Comparison of ENCODE assay signal across 8 cellular contexts in the genomic region with DNA sequence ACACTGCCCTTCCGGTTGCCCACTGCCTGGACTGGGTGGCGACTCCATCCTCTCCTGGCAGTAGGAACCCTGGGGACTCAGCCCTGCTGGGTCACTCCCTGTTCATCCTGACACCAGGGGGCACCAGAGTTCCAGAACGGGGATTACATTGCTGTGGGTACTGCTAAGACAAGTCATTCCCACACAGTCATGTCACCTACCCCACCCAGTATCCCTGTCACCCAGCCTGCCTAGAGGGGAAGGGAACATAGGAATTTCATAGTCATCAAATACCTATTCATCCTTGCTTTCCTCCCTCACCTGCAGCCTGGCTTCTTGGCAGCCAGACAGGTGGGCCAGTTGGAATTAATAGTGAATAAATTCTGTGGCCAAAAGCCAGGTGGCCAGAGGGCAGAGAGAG. TPM values are rescaled to one million over a fixed set of nuclear protein-coding genes. Genes with fewer than 3 reads are reported as not detected.
DNase-seq lines count a peak whose midpoint lies in the region; ATAC-seq and TF ChIP-seq lines count a peak whose summit lies in the region.

No MANE protein-coding gene starts in this region.

- no peaks in the 10 kb centered on the region for H3K27me3 Mint-ChIP-seq in nephron progenitor cell (ENCODE audit: low read depth, poor library complexity)

- DNase-seq in COLO668 (lab: John Stamatoyannopoulos, UW; ENCODE audit: unreplicated experiment), result peak; percentile 94
- DNase-seq in HL-60 (ENCODE audit: low read depth in 1 of 2, low spot score in 1 of 2), result peak; percentile 49 to 83
- peak; percentile 60 for DNase-seq in activated T-cell treated with anti-CD3 and anti-CD28 coated beads for 24 hours (ENCODE audit: low read depth)
- DNase-seq in esophagus muscularis mucosa (ENCODE audit: extremely low spot score), result peak; percentile 95
- DNase-seq in nephron progenitor cell, result peak; percentile 92
- DNase-seq in stimulated activated naive CD8-positive, alpha-beta T cell treated with anti-CD3 and anti-CD28 coated beads, Interleukin-15, Interleukin-2, amounts not matched to agents 100 U/mL and 50 U/mL, for 24 hours, result peak; percentile 87

- intact Hi-C loops in esophagus muscularis mucosa (cut with DNase I), result loop anchor here (1.0 kb wide), 1 partner anchor 26 kb away; no protein-coding TSS in a partner anchor

- no peaks in the 10 kb centered on the region for H3K9me3 Mint-ChIP-seq in nephron progenitor cell

- H3K27ac ChIP-seq in HL-60 (replicated peaks) (no peak overlapping the region), OCI-LY3 (ENCODE audit: low read length) (no peak overlapping the region), esophagus muscularis mucosa (replicated peaks in 1 of 4) (no peak overlapping the region)

- no peak overlapping the region for H3K4me2 ChIP-seq in OCI-LY3 (ENCODE audit: low read length)

- H3K9me3 ChIP-seq in OCI-LY3 (ENCODE audit: insufficient read depth, low read length), result no peaks in the 10 kb centered on the region
- no peaks in the 10 kb centered on the region for H3K9me3 ChIP-seq in esophagus muscularis mucosa

- no peak for TF ChIP-seq EP300 in esophagus muscularis mucosa (IDR thresholded peaks at IDR 0.05)

- 15% methylated on average over 3 of the region's 3 CpGs for WGBS in esophagus muscularis mucosa

- peaks cover 28% of the 10 kb centered on the region for H3K36me3 Mint-ChIP-seq in nephron progenitor cell (ENCODE audit: low read depth)

- no peak overlapping the region for H3K4me3 Mint-ChIP-seq in nephron progenitor cell

- ATAC-seq in stimulated activated naive CD8-positive, alpha-beta T cell treated with anti-CD3 and anti-CD28 coated beads, Interleukin-15, Interleukin-2, amounts not matched to agents 100 U/mL and 50 U/mL, for 24 hours, result peak; percentile 73
- ATAC-seq in GM19328 (IDR thresholded peaks at IDR 0.05; ENCODE audit: unreplicated experiment), result no peak

- H3K27ac Mint-ChIP-seq in nephron progenitor cell, result no peak overlapping the region

- no peaks in the 10 kb centered on the region for H3K79me2 ChIP-seq in OCI-LY3 (ENCODE audit: low read length)

- TF ChIP-seq CTCF in HL-60 (IDR thresholded peaks at IDR 0.05; ENCODE audit: insufficient read depth, low read length) (peak; percentile 93), OCI-LY3 (IDR thresholded peaks at IDR 0.05; ENCODE audit: low read depth, low read length) (peak; percentile 63), esophagus muscularis mucosa (IDR thresholded peaks at IDR 0.05) (peak; percentile 82 to 86 (median 83)), nephron progenitor cell (IDR thresholded peaks at IDR 0.05) (peak; percentile 72)

- no peaks in the 10 kb centered on the region for H3K4me1 ChIP-seq in OCI-LY3 (ENCODE audit: low read length)
- peaks cover 2 to 28% (median 21%) of the 10 kb centered on the region in 4 donors for H3K4me1 ChIP-seq in esophagus muscularis mucosa

- H3K9ac ChIP-seq in OCI-LY3 (ENCODE audit: low read length), result no peak overlapping the region

- no peak overlapping the region for H2AFZ ChIP-seq in OCI-LY3 (ENCODE audit: low read depth, low read length)

- peaks cover 62% of the 10 kb centered on the region for H3K4me1 Mint-ChIP-seq in nephron progenitor cell

- TF ChIP-seq POLR2A in esophagus muscularis mucosa (IDR thresholded peaks at IDR 0.05; ENCODE audit: low read depth), result no peak

- H4K20me1 ChIP-seq in OCI-LY3 (ENCODE audit: insufficient read depth, low read length), result no peaks in the 10 kb centered on the region

- H3K4me3 ChIP-seq in HL-60 (replicated peaks; ENCODE audit: insufficient read depth, low read length) (no peak overlapping the region), OCI-LY3 (ENCODE audit: low read length) (no peak overlapping the region), esophagus muscularis mucosa (no peak overlapping the region)

- H3K36me3 ChIP-seq in OCI-LY3 (replicated peaks; ENCODE audit: low read depth, low read length) (peaks cover 26% of the 10 kb centered on the region), esophagus muscularis mucosa (peaks cover 23 to 98% (median 97%) of the 10 kb centered on the region in 4 donors)

- no peaks in the 10 kb centered on the region for H3K27me3 ChIP-seq in HL-60 (ENCODE audit: insufficient read depth, poor library complexity, severe bottlenecking)
- no peaks in the 10 kb centered on the region for H3K27me3 ChIP-seq in OCI-LY3 (ENCODE audit: low read depth, low read length)
- no peaks in the 10 kb centered on the region for H3K27me3 ChIP-seq in esophagus muscularis mucosa

RNA-seq across cellular contexts. Expression of a gene that starts 9.8 kb away (rescaled TPM):
- total RNA-seq in esophagus muscularis mucosa, result 1 to 10 TPM in 1 of 4 donors, under 1 TPM in 1, not detected in 2; 0.33 to 1.7 TPM

RNA-seq across cellular contexts. Expression of a gene that starts 26.7 kb away (rescaled TPM):
- 10 to 100 TPM in 3 of 4 donors, 1 to 10 TPM in 1; 9.6 to 31.7 (median 20.8) TPM for total RNA-seq in esophagus muscularis mucosa

RNA-seq across cellular contexts. Expression of a gene that starts 36.9 kb away (rescaled TPM):
- 10 to 100 TPM in 3 of 4 donors, 1 to 10 TPM in 1; 9.6 to 16.5 (median 14.1) TPM for total RNA-seq in esophagus muscularis mucosa

RNA-seq across cellular contexts. Expression of a gene that starts 47.1 kb away (rescaled TPM):
- 10 to 100 TPM in 1 of 4 donors, 1 to 10 TPM in 3; 7.5 to 17.0 (median 8.8) TPM for total RNA-seq in esophagus muscularis mucosa
